ENCODE assay signal across 1 cellular context in the genomic region with DNA sequence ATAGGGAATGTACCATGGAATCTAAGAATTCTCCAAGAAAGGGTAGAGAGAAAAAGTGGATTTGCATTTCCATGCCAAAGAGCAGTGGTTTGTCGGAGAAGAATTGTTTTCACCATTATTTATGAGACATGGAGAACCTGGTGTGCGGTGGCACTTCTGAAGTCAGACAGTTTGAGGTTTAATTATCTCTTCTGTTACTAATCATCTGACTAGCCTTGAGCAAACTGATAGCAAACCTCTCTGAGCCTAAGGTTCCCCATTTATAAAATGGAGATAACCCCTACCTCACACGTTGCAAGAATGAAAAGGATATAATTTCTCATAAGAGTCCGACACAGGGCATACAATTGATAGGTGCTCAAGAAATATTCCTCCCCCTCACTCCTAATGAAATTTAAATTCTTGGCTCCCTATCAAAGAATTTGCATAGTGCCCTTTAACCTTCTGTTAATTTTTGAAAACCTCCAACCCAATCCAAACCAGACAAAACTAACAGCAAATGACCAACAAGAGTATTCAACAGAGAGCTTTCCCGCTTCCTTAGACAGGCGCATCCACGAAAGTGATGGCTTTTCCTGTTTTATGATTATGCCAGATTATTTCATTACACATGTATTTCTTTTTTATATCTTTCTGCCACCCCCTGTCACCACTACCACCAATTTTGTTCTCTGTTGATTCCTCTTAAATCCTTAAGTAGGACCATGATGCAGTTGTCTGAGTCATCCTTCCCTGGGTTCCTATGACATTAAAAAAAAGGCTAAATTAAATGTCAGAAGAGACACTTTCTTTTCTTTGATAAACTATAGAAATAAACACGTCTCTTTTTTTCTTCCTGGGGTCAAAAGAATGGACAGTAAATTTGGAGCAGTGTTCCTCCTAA.
TF ChIP-seq lines count a peak whose summit lies in the region.

No MANE protein-coding gene starts in this region.

TF ChIP-seq in HepG2, 621 proteins besides CTCF, POLR2A, EP300 and RAD21:
- TF ChIP-seq, protein P1, sequence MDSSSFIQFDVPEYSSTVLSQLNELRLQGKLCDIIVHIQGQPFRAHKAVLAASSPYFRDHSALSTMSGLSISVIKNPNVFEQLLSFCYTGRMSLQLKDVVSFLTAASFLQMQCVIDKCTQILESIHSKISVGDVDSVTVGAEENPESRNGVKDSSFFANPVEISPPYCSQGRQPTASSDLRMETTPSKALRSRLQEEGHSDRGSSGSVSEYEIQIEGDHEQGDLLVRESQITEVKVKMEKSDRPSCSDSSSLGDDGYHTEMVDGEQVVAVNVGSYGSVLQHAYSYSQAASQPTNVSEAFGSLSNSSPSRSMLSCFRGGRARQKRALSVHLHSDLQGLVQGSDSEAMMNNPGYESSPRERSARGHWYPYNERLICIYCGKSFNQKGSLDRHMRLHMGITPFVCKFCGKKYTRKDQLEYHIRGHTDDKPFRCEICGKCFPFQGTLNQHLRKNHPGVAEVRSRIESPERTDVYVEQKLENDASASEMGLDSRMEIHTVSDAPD (CRISPR knock-in tag; IDR thresholded peaks at IDR 0.05): no peak
- TF ChIP-seq, protein P2, sequence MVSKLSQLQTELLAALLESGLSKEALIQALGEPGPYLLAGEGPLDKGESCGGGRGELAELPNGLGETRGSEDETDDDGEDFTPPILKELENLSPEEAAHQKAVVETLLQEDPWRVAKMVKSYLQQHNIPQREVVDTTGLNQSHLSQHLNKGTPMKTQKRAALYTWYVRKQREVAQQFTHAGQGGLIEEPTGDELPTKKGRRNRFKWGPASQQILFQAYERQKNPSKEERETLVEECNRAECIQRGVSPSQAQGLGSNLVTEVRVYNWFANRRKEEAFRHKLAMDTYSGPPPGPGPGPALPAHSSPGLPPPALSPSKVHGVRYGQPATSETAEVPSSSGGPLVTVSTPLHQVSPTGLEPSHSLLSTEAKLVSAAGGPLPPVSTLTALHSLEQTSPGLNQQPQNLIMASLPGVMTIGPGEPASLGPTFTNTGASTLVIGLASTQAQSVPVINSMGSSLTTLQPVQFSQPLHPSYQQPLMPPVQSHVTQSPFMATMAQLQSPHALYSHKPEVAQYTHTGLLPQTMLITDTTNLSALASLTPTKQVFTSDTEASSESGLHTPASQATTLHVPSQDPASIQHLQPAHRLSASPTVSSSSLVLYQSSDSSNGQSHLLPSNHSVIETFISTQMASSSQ (IDR thresholded peaks at IDR 0.05; ENCODE audit: low read depth): no peak
- TF ChIP-seq, protein P2 (CRISPR knock-in tag; IDR thresholded peaks at IDR 0.05; ENCODE audit: borderline replicate concordance): no peak
- TF ChIP-seq ZNF121 (CRISPR knock-in tag; IDR thresholded peaks at IDR 0.05) (no peak), KMT2B (CRISPR knock-in tag; IDR thresholded peaks at IDR 0.05) (no peak), AGO2 (optimal IDR thresholded peaks at IDR 0.05; ENCODE audit: low read depth, low read length) (no peak), HNRNPH1 (optimal IDR thresholded peaks at IDR 0.05; ENCODE audit: low read depth, low read length) (no peak), SSRP1 (CRISPR knock-in tag; IDR thresholded peaks at IDR 0.05) (no peak), HNF4G (IDR thresholded peaks at IDR 0.05; ENCODE audit: borderline replicate concordance, low read depth, low read length) (no peak), HNF4G (CRISPR knock-in tag; IDR thresholded peaks at IDR 0.05; ENCODE audit: borderline replicate concordance, low read depth) (no peak)
